8 cellular contexts compared by ENCODE assay signal in the genomic region with DNA sequence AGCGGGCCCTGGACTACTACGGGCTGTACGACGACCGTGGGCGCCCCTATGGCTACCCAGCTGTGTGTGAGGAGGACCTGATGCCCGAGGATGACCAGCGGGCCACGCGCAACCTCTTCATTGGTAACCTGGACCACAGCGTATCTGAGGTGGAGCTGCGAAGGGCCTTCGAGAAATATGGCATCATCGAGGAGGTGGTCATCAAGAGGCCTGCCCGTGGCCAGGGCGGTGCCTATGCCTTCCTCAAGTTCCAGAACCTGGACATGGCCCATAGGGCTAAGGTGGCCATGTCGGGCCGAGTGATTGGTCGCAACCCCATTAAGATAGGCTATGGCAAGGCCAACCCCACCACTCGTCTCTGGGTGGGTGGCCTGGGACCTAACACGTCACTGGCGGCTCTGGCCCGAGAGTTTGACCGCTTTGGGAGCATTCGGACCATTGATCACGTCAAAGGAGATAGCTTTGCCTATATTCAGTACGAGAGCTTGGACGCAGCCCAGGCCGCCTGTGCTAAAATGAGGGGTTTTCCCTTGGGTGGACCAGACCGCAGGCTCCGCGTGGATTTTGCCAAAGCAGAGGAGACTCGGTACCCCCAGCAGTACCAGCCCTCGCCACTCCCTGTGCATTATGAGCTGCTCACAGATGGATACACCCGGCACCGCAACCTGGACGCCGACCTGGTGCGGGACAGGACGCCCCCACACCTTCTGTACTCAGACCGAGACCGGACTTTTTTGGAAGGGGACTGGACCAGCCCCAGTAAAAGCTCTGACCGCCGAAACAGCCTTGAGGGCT.
DNase-seq lines count a peak whose midpoint lies in the region; ATAC-seq and TF ChIP-seq lines count a peak whose summit lies in the region.

No MANE protein-coding gene starts in this region.

- H3K4me3 ChIP-seq in ACC112 (ENCODE audit: low read depth, low read length) = peak overlapping the region; percentile 81
- peak overlapping the region; percentile 81 for H3K4me3 ChIP-seq in LNCaP clone FGC (ENCODE audit: low read depth, low read length)
- H3K4me3 ChIP-seq in duodenal mucosa (ENCODE audit: low read depth in 1 of 2, low read length in 2 of 2) = peak overlapping the region; percentile 58 to 78
- peak overlapping the region; percentile 43 to 75 for H3K4me3 ChIP-seq in muscle layer of colon (ENCODE audit: low read depth in 1 of 2, low read length in 2 of 2)

- H3K79me2 ChIP-seq in ACC112 (ENCODE audit: control insufficient read depth, insufficient read depth, low read length, unreplicated experiment) = peaks cover 62% of the 10 kb centered on the region

- no peaks in the 10 kb centered on the region for H3K9me3 ChIP-seq in duodenal mucosa (ENCODE audit: control insufficient read depth in 1 of 2, low read length in 2 of 2)
- H3K9me3 ChIP-seq in muscle layer of colon (ENCODE audit: low read length) = no peaks in the 10 kb centered on the region

- H3K36me3 ChIP-seq in ACC112 (ENCODE audit: insufficient read depth, low read length) (peaks cover 61% of the 10 kb centered on the region), duodenal mucosa (ENCODE audit: control insufficient read depth in 1 of 2, insufficient read depth in 2 of 2, low read length in 2 of 2) (peaks cover 42 to 70% of the 10 kb centered on the region in 2 donors), muscle layer of colon (ENCODE audit: insufficient read depth, low read length) (peaks cover 71% of the 10 kb centered on the region)

- TF ChIP-seq CTCF in LNCaP clone FGC (IDR thresholded peaks at IDR 0.05; ENCODE audit: control insufficient read depth, extremely low read depth, insufficient read depth) = no peak

- H3K9ac ChIP-seq in duodenal mucosa (ENCODE audit: low read depth in 1 of 2, low read length in 2 of 2) = peak overlapping the region; percentile 60 to 70
- H3K9ac ChIP-seq in muscle layer of colon (ENCODE audit: low read length) = peak overlapping the region; percentile 3

- intact Hi-C loops in head of caudate nucleus (cut with DNase I) = loop anchor here (5.0 to 10.0 kb wide), 2 partner anchors 105 to 282 kb away; a partner anchor contains a TSS

- H2AFZ ChIP-seq in ACC112 (ENCODE audit: low read length, unreplicated experiment) = no peak overlapping the region

- no peak for ATAC-seq in GM18909 (IDR thresholded peaks at IDR 0.05; ENCODE audit: poor library complexity, unreplicated experiment)

- DNase-seq in LNCaP clone FGC (ENCODE audit: low read depth) = no peak
- no peak for DNase-seq in stimulated activated CD4-positive, alpha-beta T cell treated with anti-CD3 and anti-CD28 coated beads, Interleukin-2, amount 100 ng/mL, for 48 hours
- no peak for DNase-seq in head of caudate nucleus
- no peak for DNase-seq in caudate nucleus (lab: John Stamatoyannopoulos, UW)

- H3K4me1 ChIP-seq in ACC112 (ENCODE audit: control insufficient read depth, insufficient read depth, low read length, unreplicated experiment) (peaks cover 30% of the 10 kb centered on the region), duodenal mucosa (ENCODE audit: control insufficient read depth in 1 of 2, insufficient read depth in 2 of 2, low read length in 2 of 2) (peaks cover 55 to 69% of the 10 kb centered on the region in 2 donors), muscle layer of colon (ENCODE audit: insufficient read depth, low read length) (peaks cover 45% of the 10 kb centered on the region)

- H3K27ac ChIP-seq in ACC112 (ENCODE audit: low read depth, low read length) = peak overlapping the region; percentile 73; the same call in 1 of the 2 replicates
- no peak overlapping the region for H3K27ac ChIP-seq in duodenal mucosa (ENCODE audit: low read depth, low read length)
- peak overlapping the region; percentile 79 for H3K27ac ChIP-seq in muscle layer of colon (ENCODE audit: low read depth, low read length)
- H3K27ac ChIP-seq in caudate nucleus (ENCODE audit: low read depth, low read length) = no peak overlapping the region

- H3K27me3 ChIP-seq in ACC112 (ENCODE audit: insufficient read depth, low read length) (no peaks in the 10 kb centered on the region), duodenal mucosa (ENCODE audit: control insufficient read depth in 1 of 2, insufficient read depth in 2 of 2, low read length in 2 of 2) (no peaks in the 10 kb centered on the region), muscle layer of colon (ENCODE audit: control insufficient read depth in 1 of 2, insufficient read depth in 2 of 2, low read length in 2 of 2) (no peaks in the 10 kb centered on the region)

Comparison
In these comparisons a context has a peak if more than half of its experiments do, and no peak if none do; other contexts are left out.
1. H3K27ac ChIP-seq: peak in ACC112 (single experiment) and muscle layer of colon (single experiment); none in duodenal mucosa (single experiment) and caudate nucleus (single experiment).
2. Peak in every context shown above with its lines, with median percentiles within 50 percentile points of each other: H3K4me3 ChIP-seq.